ENCODE assay signal across 1 cellular context in genomic region chr18:43961713-43962112, GRCh38.
TF ChIP-seq lines count a peak whose summit lies in the region.

No MANE protein-coding gene starts in this region.

TF ChIP-seq in WTC11, 78 proteins besides CTCF, POLR2A, EP300 and RAD21 (continued from another document):
- TF ChIP-seq EMX1 (CRISPR knock-in tag; IDR thresholded peaks at IDR 0.05) (no peak), NFATC4 (CRISPR knock-in tag; IDR thresholded peaks at IDR 0.05) (no peak), ZNF396 (CRISPR knock-in tag; IDR thresholded peaks at IDR 0.05; ENCODE audit: borderline replicate concordance) (no peak)
